ENCODE assay signal across 13 cellular contexts in genomic region chr2:200814917-200815316, GRCh38. TPM values are rescaled to one million over a fixed set of nuclear protein-coding genes. Genes with fewer than 3 reads are reported as not detected.
DNase-seq lines count a peak whose midpoint lies in the region; ATAC-seq and TF ChIP-seq lines count a peak whose summit lies in the region.
"Had no signal": no experiment of that assay in that cellular context is flagged by ENCODE, and none has a peak within 500 bp of the region (broad histone marks: within the 10 kb centered on the region; RNA-seq: fewer than 3 reads in every experiment).

No MANE protein-coding gene starts in this region.

- peaks cover 2% of the 10 kb centered on the region for H3K27me3 Mint-ChIP-seq in activated CD4-positive, alpha-beta T cell treated with anti-CD3 and anti-CD28 coated beads, Interleukin-2, amount 10 ng/mL, durations not matched to agents 24 days and 14 days
- no peaks in the 10 kb centered on the region for H3K27me3 Mint-ChIP-seq in central memory CD8-positive, alpha-beta T cell
- no peaks in the 10 kb centered on the region for H3K27me3 Mint-ChIP-seq in CD14-positive monocyte (ENCODE audit: low read depth in 3 of 3)

- no peak overlapping the region for H3K27ac ChIP-seq in PC-3 (ENCODE audit: low read length)
- H3K27ac ChIP-seq in sigmoid colon: peak overlapping the region; percentile 10 to 100 (median 72)

- DNase-seq in activated CD4-positive, alpha-beta T cell treated with anti-CD3 and anti-CD28 coated beads, Interleukin-2, amount 10 ng/mL, durations not matched to agents 24 days and 14 days: no peak
- no peak for DNase-seq in activated CD4-positive, alpha-beta T cell treated with anti-CD3 and anti-CD28 coated beads for 4 hours
- DNase-seq in PC-3 (no peak), sigmoid colon (no peak), CD14-positive monocyte (ENCODE audit: low spot score) (no peak)
- no peak for DNase-seq in central memory CD8-positive, alpha-beta T cell (ENCODE audit: low spot score in 2 of 2)
- no peak for DNase-seq in activated CD8-positive, alpha-beta memory T cell treated with anti-CD3 and anti-CD28 coated beads for 24 hours
- DNase-seq: activated CD4-positive, alpha-beta T cell treated with anti-CD3 and anti-CD28 coated beads for 1 hour; amygdala; head of caudate nucleus; KBM-7; NCI-H2107 had no signal

- no peaks in the 10 kb centered on the region for H3F3A ChIP-seq in PC-3 (ENCODE audit: low read length, unreplicated experiment)

- H3K4me3 ChIP-seq in PC-3 (ENCODE audit: low read length) (peak overlapping the region; percentile 84), sigmoid colon (no peak overlapping the region)

- H3K9me3 ChIP-seq in PC-3 (ENCODE audit: low read length) (no peaks in the 10 kb centered on the region), sigmoid colon (no peaks in the 10 kb centered on the region)

- H3K79me2 ChIP-seq in PC-3 (ENCODE audit: low read length): peaks cover 82% of the 10 kb centered on the region

- CTCF ChIA-PET in PC-3 (lab: Charles Lee): no interaction called here

- peak overlapping the region; percentile 98; the same call in 1 of the 2 replicates for H3K9ac ChIP-seq in PC-3 (ENCODE audit: low read length)

- no peak overlapping the region for H2AFZ ChIP-seq in PC-3 (ENCODE audit: low read length)

- H3K36me3 ChIP-seq in PC-3 (ENCODE audit: low read depth, low read length) (peaks cover 76% of the 10 kb centered on the region), sigmoid colon (peaks cover 5 to 66% (median 50%) of the 10 kb centered on the region in 4 donors)

- peaks cover 70% of the 10 kb centered on the region for H3K36me3 Mint-ChIP-seq in activated CD4-positive, alpha-beta T cell treated with anti-CD3 and anti-CD28 coated beads, Interleukin-2, amount 10 ng/mL, durations not matched to agents 24 days and 14 days (ENCODE audit: low read depth)
- H3K36me3 Mint-ChIP-seq in central memory CD8-positive, alpha-beta T cell (ENCODE audit: insufficient read depth): peaks cover 90% of the 10 kb centered on the region
- peaks cover 57 to 68% of the 10 kb centered on the region in 2 donors for H3K36me3 Mint-ChIP-seq in CD14-positive monocyte

- H3K4me1 Mint-ChIP-seq in activated CD4-positive, alpha-beta T cell treated with anti-CD3 and anti-CD28 coated beads, Interleukin-2, amount 10 ng/mL, durations not matched to agents 24 days and 14 days: peaks cover 48% of the 10 kb centered on the region
- peaks cover 53% of the 10 kb centered on the region for H3K4me1 Mint-ChIP-seq in central memory CD8-positive, alpha-beta T cell
- peaks cover 38% of the 10 kb centered on the region for H3K4me1 Mint-ChIP-seq in CD14-positive monocyte

- no peak for TF ChIP-seq CTCF in PC-3 (conservative IDR thresholded peaks at IDR 0.05; ENCODE audit: low read depth, low read length)
- TF ChIP-seq CTCF in sigmoid colon (IDR thresholded peaks at IDR 0.05): no peak
- no peak for TF ChIP-seq CTCF in CD14-positive monocyte (IDR thresholded peaks at IDR 0.05)

- TF ChIP-seq POLR2A in sigmoid colon (IDR thresholded peaks at IDR 0.05): no peak

- H3K9me3 Mint-ChIP-seq in activated CD4-positive, alpha-beta T cell treated with anti-CD3 and anti-CD28 coated beads, Interleukin-2, amount 10 ng/mL, durations not matched to agents 24 days and 14 days: no peaks in the 10 kb centered on the region
- H3K9me3 Mint-ChIP-seq in central memory CD8-positive, alpha-beta T cell: no peaks in the 10 kb centered on the region
- H3K9me3 Mint-ChIP-seq in CD14-positive monocyte: peaks cover 0 to 4% (median 0%) of the 10 kb centered on the region in 7 donors

- H3K4me3 Mint-ChIP-seq in activated CD4-positive, alpha-beta T cell treated with anti-CD3 and anti-CD28 coated beads, Interleukin-2, amount 10 ng/mL, durations not matched to agents 24 days and 14 days: peak overlapping the region; percentile 100
- peak overlapping the region; percentile 41 for H3K4me3 Mint-ChIP-seq in central memory CD8-positive, alpha-beta T cell
- H3K4me3 Mint-ChIP-seq in CD14-positive monocyte: no peak overlapping the region

- intact Hi-C loops in activated CD4-positive, alpha-beta T cell treated with anti-CD3 and anti-CD28 coated beads, Interleukin-2, amount 10 ng/mL, durations not matched to agents 24 days and 14 days (cut with micrococcal nuclease): loop anchor here (1.0 to 10.0 kb wide), 10 partner anchors 14 to 1820 kb away; partner anchors contain the start of genes CASP10, CFLAR, FAM117B and HYCC2
- intact Hi-C loops in PC-3 (cut with micrococcal nuclease): no loop called here
- intact Hi-C loops in sigmoid colon (cut with DNase I): loop anchor here (5.0 kb wide), 2 partner anchors 257 to 288 kb away; partner anchors contain the start of genes HYCC2, NDUFB3 and SGO2
- intact Hi-C loops in CD14-positive monocyte (cut with micrococcal nuclease): loop anchor here (5.0 to 10.0 kb wide), 5 partner anchors 37 to 637 kb away; partner anchors contain the start of genes CLK1 (in 2 of the 2), STRADB (in 1 of the 2) and TRAK2 (in 1 of the 2)

- H3K4me1 ChIP-seq in PC-3 (ENCODE audit: insufficient read depth, low read length) (peaks cover 31% of the 10 kb centered on the region), sigmoid colon (peaks cover 0 to 38% (median 34%) of the 10 kb centered on the region in 4 donors)

- peak overlapping the region; percentile 84 for H3K27ac Mint-ChIP-seq in activated CD4-positive, alpha-beta T cell treated with anti-CD3 and anti-CD28 coated beads, Interleukin-2, amount 10 ng/mL, durations not matched to agents 24 days and 14 days
- H3K27ac Mint-ChIP-seq in central memory CD8-positive, alpha-beta T cell (ENCODE audit: low read depth): peak overlapping the region; percentile 42
- peak overlapping the region in 3 of 7 donors; percentile 25 to 84 (median 43) for H3K27ac Mint-ChIP-seq in CD14-positive monocyte

- H4K20me1 ChIP-seq in PC-3 (ENCODE audit: low read length): peaks cover 60% of the 10 kb centered on the region

- WGBS in sigmoid colon, 2 donors: 90 to 92% methylated on average over 1 of the region's 1 CpG

- no peaks in the 10 kb centered on the region for H3K27me3 ChIP-seq in PC-3 (ENCODE audit: low read length)
- no peaks in the 10 kb centered on the region for H3K27me3 ChIP-seq in sigmoid colon

- H3K4me2 ChIP-seq in PC-3 (ENCODE audit: low read length): peak overlapping the region; percentile 97

- POLR2A ChIA-PET in PC-3 (lab: Charles Lee; ENCODE audit: unreplicated experiment): no interaction called here

- BruUV-seq in PC-3 (replicated peaks; lab: Mats Ljungman, UMichigan): no TSS peak

- no peak for TF ChIP-seq EP300 in sigmoid colon (IDR thresholded peaks at IDR 0.05)

- ATAC-seq in PC-3: no peak
- no peak for ATAC-seq in central memory CD8-positive, alpha-beta T cell (replicated peaks; ENCODE audit: extremely low read depth, poor library complexity, severe bottlenecking)
- no peak for ATAC-seq in GM21619 (IDR thresholded peaks at IDR 0.05; ENCODE audit: unreplicated experiment)

- no peaks in the 10 kb centered on the region for H3K9me2 ChIP-seq in PC-3 (replicated peaks; ENCODE audit: low read length)

RNA-seq across cellular contexts. Expression of gene BZW1, which starts 3.2 kb away (rescaled TPM):
- total RNA-seq in activated CD4-positive, alpha-beta T cell treated with anti-CD3 and anti-CD28 coated beads, Interleukin-2, amount 10 ng/mL, durations not matched to agents 24 days and 14 days: 489 and 490 TPM in 2 replicates
- total RNA-seq in PC-3 (2014; rRNA removed): 389 and 626 TPM in 2 replicates
- 100 to 1,000 TPM in 2 of 4 donors, 10 to 100 TPM in 2; 77.9 to 119 (median 100) TPM for total RNA-seq in sigmoid colon
- polyA plus RNA-seq in sigmoid colon: 100 to 1,000 TPM in 2 of 3 donors, 10 to 100 TPM in 1; 82.9 to 158 (median 111) TPM
- 100 to 1,000 TPM; 202 to 221 TPM for polyA plus RNA-seq in CD14-positive monocyte

RNA-seq across cellular contexts. Expression of gene CLK1, which starts 49.5 kb away (rescaled TPM):
- total RNA-seq in activated CD4-positive, alpha-beta T cell treated with anti-CD3 and anti-CD28 coated beads, Interleukin-2, amount 10 ng/mL, durations not matched to agents 24 days and 14 days: 99.3 and 100 TPM in 2 replicates
- total RNA-seq in PC-3 (2014; rRNA removed) (46.9 and 51.1 TPM in 2 replicates), sigmoid colon (100 to 1,000 TPM; 150 to 229 (median 195) TPM)
- polyA plus RNA-seq in sigmoid colon (10 to 100 TPM; 44.4 to 87.1 (median 76.1) TPM), CD14-positive monocyte (1 to 10 TPM; 7.5 to 8.2 TPM)

Comparison
In these comparisons a context has a peak if more than half of its experiments do, and no peak if none do; other contexts are left out.
1. H3K4me3 Mint-ChIP-seq: peak in activated CD4-positive, alpha-beta T cell treated with anti-CD3 and anti-CD28 coated beads, Interleukin-2, amount 10 ng/mL, durations not matched to agents 24 days and 14 days (single experiment) and central memory CD8-positive, alpha-beta T cell (single experiment); none in CD14-positive monocyte (0 of 2).